Comparison of ENCODE assay signal across 28 cellular contexts in genomic region chr14:56145181-56145580, GRCh38. TPM values are rescaled to one million over a fixed set of nuclear protein-coding genes. Genes with fewer than 3 reads are reported as not detected.
DNase-seq lines count a peak whose midpoint lies in the region; ATAC-seq, FAIRE-seq and TF ChIP-seq lines count a peak whose summit lies in the region.
"Had no signal": no experiment of that assay in that cellular context is flagged by ENCODE, and none has a peak within 500 bp of the region (broad histone marks: within the 10 kb centered on the region; RNA-seq: fewer than 3 reads in every experiment).

No MANE protein-coding gene starts in this region.

- no peak overlapping the region for H3K4me3 ChIP-seq in choroid plexus epithelial cell (ENCODE audit: low read depth, low read length)
- no peak overlapping the region for H3K4me3 ChIP-seq in pancreas
- H3K4me3 ChIP-seq: neural progenitor cell, spleen, thoracic aorta, uterus had no signal

- peaks cover 2 to 7% of the 10 kb centered on the region in 2 donors for H3K36me3 Mint-ChIP-seq in CD14-positive monocyte
- H3K36me3 Mint-ChIP-seq: WTC11 had no signal

- 27 to 39% methylated on average over 3 of the region's 3 CpGs for WGBS in pancreas, 2 donors

- ATAC-seq in pancreas (peak; percentile 5 to 31 (median 22)), GM18517 (IDR thresholded peaks at IDR 0.05; ENCODE audit: unreplicated experiment) (no peak)
- ATAC-seq: right cardiac atrium, WTC11 had no signal

- no peaks in the 10 kb centered on the region for H3K9me3 ChIP-seq in KOPT-K1 (ENCODE audit: insufficient read depth, low read length, poor library complexity, severe bottlenecking)
- no peaks in the 10 kb centered on the region for H3K9me3 ChIP-seq in pancreas
- H3K9me3 ChIP-seq: spleen, thoracic aorta, uterus had no signal

- no peak for TF ChIP-seq CTCF in CD14-positive monocyte (IDR thresholded peaks at IDR 0.05)
- no peak for TF ChIP-seq CTCF in choroid plexus epithelial cell (conservative IDR thresholded peaks at IDR 0.05; ENCODE audit: low read depth, low read length)
- no peak for TF ChIP-seq CTCF in pancreas (IDR thresholded peaks at IDR 0.05)

- no peaks in the 10 kb centered on the region for H3K27me3 ChIP-seq in pancreas
- H3K27me3 ChIP-seq: neural progenitor cell, spleen, uterus had no signal

- H3K4me1 Mint-ChIP-seq in CD14-positive monocyte, result peaks cover 61% of the 10 kb centered on the region

- H3K36me3 ChIP-seq in KOPT-K1 (ENCODE audit: insufficient read depth, low read length), result no peaks in the 10 kb centered on the region
- no peaks in the 10 kb centered on the region for H3K36me3 ChIP-seq in pancreas
- H3K36me3 ChIP-seq: neural progenitor cell, spleen, thoracic aorta, uterus had no signal

- no peak for FAIRE-seq in pancreas (lab: Jason Lieb, UNC)
- FAIRE-seq: H1 had no signal

- peaks cover 0 to 3% (median 0%) of the 10 kb centered on the region in 3 donors for H3K27me3 Mint-ChIP-seq in CD14-positive monocyte (ENCODE audit: low read depth in 3 of 3)
- H3K27me3 Mint-ChIP-seq: activated CD4-positive, alpha-beta T cell treated with anti-CD3 and anti-CD28 coated beads, Interleukin-2, amount 10 ng/mL, durations not matched to agents 7 days and 5 days; stimulated activated naive CD8-positive, alpha-beta T cell treated with anti-CD3 and anti-CD28 coated beads, Interleukin-15, amount 100 ng/mL, for 72 hours had no signal

- peak overlapping the region in 4 of 7 donors; percentile 15 to 74 (median 58) for H3K27ac Mint-ChIP-seq in CD14-positive monocyte
- H3K27ac Mint-ChIP-seq: activated CD4-positive, alpha-beta T cell treated with anti-CD3 and anti-CD28 coated beads, Interleukin-2, amount 10 ng/mL, durations not matched to agents 7 days and 5 days; neural progenitor cell; stimulated activated naive CD8-positive, alpha-beta T cell treated with anti-CD3 and anti-CD28 coated beads, Interleukin-15, amount 100 ng/mL, for 72 hours; WTC11 had no signal

- intact Hi-C loops in CD14-positive monocyte (cut with micrococcal nuclease), result no loop called here
- intact Hi-C loops in pancreas (cut with DNase I), result no loop called here

- DNase-seq in CD14-positive monocyte (ENCODE audit: low spot score), result no peak
- DNase-seq in choroid plexus epithelial cell (ENCODE audit: low read depth), result peak; percentile 37
- no peak for DNase-seq in pancreas
- no peak for DNase-seq in C1 segment of cervical spinal cord (lab: John Stamatoyannopoulos, UW)
- DNase-seq in SKM-1 (lab: John Stamatoyannopoulos, UW; ENCODE audit: unreplicated experiment), result no peak
- DNase-seq: activated CD4-positive, alpha-beta T cell treated with anti-CD3 and anti-CD28 coated beads, Interleukin-2, amount 10 ng/mL, durations not matched to agents 7 days and 5 days; activated gamma-delta T cell; activated T-cell treated with anti-CD3 and anti-CD28 coated beads, Interleukin-2, amount 50 U/mL, for 1 hour; cerebellar nuclear complex; hippocampal formation; mesendoderm; NCI-H1105 treated with DMSO at 0.1 percent for 48 hours; NCI-H1930; NCI-H524; OCI-M1; posterior cingulate gyrus; spleen; stimulated activated CD4-positive, alpha-beta T cell treated with anti-CD3 and anti-CD28 coated beads, Interleukin-2, amount 100 ng/mL, for 48 hours; stimulated activated naive CD8-positive, alpha-beta T cell treated with anti-CD3 and anti-CD28 coated beads, Interleukin-15, amount 100 ng/mL, for 72 hours; uterus had no signal

- peak overlapping the region; percentile 23 for H3K27ac ChIP-seq in KOPT-K1 (ENCODE audit: low read depth, low read length, poor library complexity, severe bottlenecking)
- no peak overlapping the region for H3K27ac ChIP-seq in pancreas
- H3K27ac ChIP-seq: neural progenitor cell, RWPE1, spleen, thoracic aorta, uterus had no signal

- peaks cover 42 to 61% (median 52%) of the 10 kb centered on the region in 3 donors for H3K4me1 ChIP-seq in pancreas

- H3K9me3 Mint-ChIP-seq in CD14-positive monocyte, result no peaks in the 10 kb centered on the region
- H3K9me3 Mint-ChIP-seq: activated CD4-positive, alpha-beta T cell treated with anti-CD3 and anti-CD28 coated beads, Interleukin-2, amount 10 ng/mL, durations not matched to agents 7 days and 5 days; neural progenitor cell; stimulated activated naive CD8-positive, alpha-beta T cell treated with anti-CD3 and anti-CD28 coated beads, Interleukin-15, amount 100 ng/mL, for 72 hours had no signal

- H3K4me3 Mint-ChIP-seq in CD14-positive monocyte, result no peak overlapping the region
- H3K4me3 Mint-ChIP-seq: activated CD4-positive, alpha-beta T cell treated with anti-CD3 and anti-CD28 coated beads, Interleukin-2, amount 10 ng/mL, durations not matched to agents 7 days and 5 days; neural progenitor cell; stimulated activated naive CD8-positive, alpha-beta T cell treated with anti-CD3 and anti-CD28 coated beads, Interleukin-15, amount 100 ng/mL, for 72 hours; WTC11 had no signal

RNA-seq across cellular contexts. Expression of gene PELI2, which starts 27.0 kb away (rescaled TPM):
- polyA plus RNA-seq in CD14-positive monocyte (10 to 100 TPM; 10.1 to 12.5 TPM), pancreas (10 to 100 TPM in 1 of 2 donors, 1 to 10 TPM in 1; 6.0 to 10.7 TPM)
- total RNA-seq in pancreas, result 10 to 100 TPM; 27.0 to 46.6 (median 36.7) TPM
